Comparison of ENCODE assay signal across 20 cellular contexts in the genomic region with DNA sequence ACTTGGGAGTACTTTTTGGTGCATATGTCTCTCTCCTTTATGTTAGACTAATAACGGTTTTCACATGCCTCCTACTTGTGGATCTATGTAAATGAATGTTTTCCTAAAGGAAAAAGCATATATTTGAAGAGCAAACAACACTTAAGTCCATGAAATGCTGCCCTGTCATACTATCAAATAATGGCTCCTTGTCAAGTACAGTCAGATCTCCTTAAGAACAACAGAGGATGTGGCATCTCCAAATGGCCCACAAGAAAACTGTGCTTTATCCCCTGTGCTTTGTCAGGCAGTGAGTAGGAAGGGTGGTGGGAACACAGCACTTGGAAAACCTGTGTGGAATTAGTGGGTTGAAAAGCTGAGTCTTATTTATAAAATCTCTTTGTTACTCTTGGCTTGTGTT.
"Had no signal": no experiment of that assay in that cellular context is flagged by ENCODE, and none has a peak within 500 bp of the region (broad histone marks: within the 10 kb centered on the region; RNA-seq: fewer than 3 reads in every experiment).

No MANE protein-coding gene starts in this region.

- H3K79me2 ChIP-seq: parathyroid adenoma had no signal

- H2AFZ ChIP-seq: parathyroid adenoma had no signal

- H3K4me3 ChIP-seq: colonic mucosa, left lung, lower lobe of right lung, prostate gland, sigmoid colon, smooth muscle cell, suprapubic skin, tibial nerve, upper lobe of right lung, vagina had no signal

- H3K27me3 ChIP-seq: colonic mucosa, left lung, sigmoid colon, suprapubic skin, tibial nerve, upper lobe of right lung, vagina had no signal

- H3K27ac ChIP-seq: colonic mucosa, left lung, lower lobe of right lung, parathyroid adenoma, prostate gland, sigmoid colon, suprapubic skin, upper lobe of right lung, vagina had no signal

- H3K4me1 ChIP-seq: colonic mucosa, left lung, lower lobe of right lung, parathyroid adenoma, prostate gland, sigmoid colon, suprapubic skin, upper lobe of right lung, vagina had no signal

- ATAC-seq: left lung; lower lobe of right lung; stimulated activated naive CD8-positive, alpha-beta T cell treated with anti-CD3 and anti-CD28 coated beads, Interleukin-15, Interleukin-2, amounts not matched to agents 100 U/mL and 50 U/mL, for 24 hours had no signal

- H3K9me3 ChIP-seq: colonic mucosa, left lung, lower lobe of right lung, prostate gland, sigmoid colon, suprapubic skin, tibial nerve, upper lobe of right lung, vagina had no signal

- H3K4me2 ChIP-seq: smooth muscle cell had no signal

- DNase-seq: colonic mucosa; dermis blood vessel endothelial cell; endodermal cell; erythroblast; islet precursor cell; left lung; lower lobe of right lung; naive B cell; occipital lobe; retina; sigmoid colon; stimulated activated CD4-positive, alpha-beta T cell treated with anti-CD3 and anti-CD28 coated beads, Interleukin-2, amount 100 ng/mL, for 48 hours; stimulated activated naive CD8-positive, alpha-beta T cell treated with anti-CD3 and anti-CD28 coated beads, Interleukin-15, Interleukin-2, amounts not matched to agents 100 U/mL and 50 U/mL, for 24 hours; upper lobe of right lung had no signal

- H3K9ac ChIP-seq: parathyroid adenoma had no signal

- H3K36me3 ChIP-seq: colonic mucosa, left lung, lower lobe of right lung, prostate gland, sigmoid colon, suprapubic skin, tibial nerve, upper lobe of right lung, vagina had no signal
